ENCODE assay signal across 8 cellular contexts in the genomic region with DNA sequence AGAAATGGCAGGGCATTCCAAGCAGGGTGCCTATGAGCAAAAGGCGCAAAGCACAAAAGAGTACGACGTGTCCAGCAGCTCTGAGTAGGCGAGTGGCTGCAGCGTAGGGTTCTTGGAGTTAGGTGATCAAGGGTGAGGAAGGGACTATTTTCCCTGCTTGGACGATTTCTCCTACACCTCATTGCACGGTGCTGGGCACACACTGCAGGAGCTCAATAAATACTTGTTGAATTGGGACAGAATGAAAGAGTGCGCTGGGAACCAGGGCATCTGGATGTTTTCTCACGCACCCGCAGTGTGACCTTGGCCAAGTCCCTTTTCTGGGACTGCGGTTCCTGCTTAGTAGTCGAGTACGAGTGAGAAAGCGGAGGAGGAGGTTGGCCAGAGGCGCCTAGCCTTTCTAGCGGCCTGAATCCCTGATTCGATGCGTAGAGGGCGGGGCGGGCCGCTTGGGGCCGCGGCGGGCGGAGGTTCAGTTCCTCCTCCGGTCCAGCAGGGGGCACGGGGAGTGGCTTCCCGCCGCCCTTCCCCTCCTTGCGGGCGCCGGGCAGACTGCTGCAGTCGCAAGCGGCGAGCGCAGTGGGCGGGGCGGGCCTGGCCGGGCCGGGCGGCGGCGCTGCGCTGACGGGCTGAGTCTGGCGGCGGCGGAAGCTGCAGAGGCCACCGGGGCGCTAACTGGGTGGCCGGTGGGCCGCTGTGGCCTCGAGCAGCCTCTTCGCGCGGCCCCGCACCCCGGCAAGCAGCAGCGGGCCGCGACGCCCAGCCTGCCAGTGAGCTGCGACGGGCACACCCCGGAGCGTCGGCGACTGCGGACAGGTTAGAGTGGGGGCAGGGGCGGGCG. TPM values are rescaled to one million over a fixed set of nuclear protein-coding genes. Genes with fewer than 3 reads are reported as not detected.
A peak's percentile ranks its signal among the peaks of the same experiment; 100 is the strongest.
DNase-seq lines count a peak whose midpoint lies in the region; ATAC-seq and TF ChIP-seq lines count a peak whose summit lies in the region.

A gene (plus strand): TSS at position 560 of the 841 bp plus-strand sequence. CDS start 333 bp downstream, outside the sequence.

- intact Hi-C loops in ascending aorta (cut with DNase I) (loop anchor here (1.0 to 5.0 kb wide), 3 partner anchors 9 to 116 kb away; a partner anchor contains a TSS), right cardiac atrium (cut with DNase I) (no loop called here), vagina (cut with DNase I) (no loop called here)

- DNase-seq in NCI-H187 (lab: John Stamatoyannopoulos, UW): peak; percentile 67 to 86
- DNase-seq in T-helper 2 cell: peak; percentile 66 to 90 (median 78)
- DNase-seq in ascending aorta (ENCODE audit: low spot score in 2 of 2): peak; percentile 64 to 92
- DNase-seq in right cardiac atrium: peak; percentile 91 to 96 (median 95)
- DNase-seq in vagina (ENCODE audit: extremely low spot score in 2 of 2): no peak

- no peaks in the 10 kb centered on the region for H3K9me3 ChIP-seq in ascending aorta
- no peaks in the 10 kb centered on the region for H3K9me3 ChIP-seq in right cardiac atrium (ENCODE audit: control insufficient read depth, low read length)
- H3K9me3 ChIP-seq in vagina: no peaks in the 10 kb centered on the region

- under 1% methylated on average over 53 of the region's 71 CpGs for WGBS in right cardiac atrium

- ATAC-seq in GM18502 (IDR thresholded peaks at IDR 0.05; ENCODE audit: poor library complexity, unreplicated experiment) (peak; percentile 97), HG02943 (IDR thresholded peaks at IDR 0.05; ENCODE audit: low read depth, unreplicated experiment) (peak; percentile 90), right cardiac atrium (peak; percentile 99)

- H3K36me3 ChIP-seq in ascending aorta: no peaks in the 10 kb centered on the region
- H3K36me3 ChIP-seq in rectal smooth muscle tissue (ENCODE audit: control insufficient read depth, insufficient read depth, low read length): no peaks in the 10 kb centered on the region
- H3K36me3 ChIP-seq in vagina: no peaks in the 10 kb centered on the region

- H3K4me1 ChIP-seq in ascending aorta: no peaks in the 10 kb centered on the region
- no peaks in the 10 kb centered on the region for H3K4me1 ChIP-seq in right cardiac atrium (ENCODE audit: control insufficient read depth, insufficient read depth, low read length)
- no peaks in the 10 kb centered on the region for H3K4me1 ChIP-seq in rectal smooth muscle tissue (ENCODE audit: control insufficient read depth, insufficient read depth, low read length)
- H3K4me1 ChIP-seq in vagina: peaks cover 18% of the 10 kb centered on the region

- no peaks in the 10 kb centered on the region for H3K27me3 ChIP-seq in ascending aorta
- no peaks in the 10 kb centered on the region for H3K27me3 ChIP-seq in right cardiac atrium (ENCODE audit: control insufficient read depth, insufficient read depth)
- no peaks in the 10 kb centered on the region for H3K27me3 ChIP-seq in rectal smooth muscle tissue (ENCODE audit: control insufficient read depth, insufficient read depth, low read length)
- no peaks in the 10 kb centered on the region for H3K27me3 ChIP-seq in vagina

- H3K27ac ChIP-seq in ascending aorta (peak within 1 kb of the TSS; percentile 88), right cardiac atrium (ENCODE audit: low read length) (peak within 1 kb of the TSS; percentile 91), rectal smooth muscle tissue (ENCODE audit: low read depth, low read length) (peak within 1 kb of the TSS; percentile 68), vagina (peak within 1 kb of the TSS; percentile 84)

- TF ChIP-seq CTCF in ascending aorta (IDR thresholded peaks at IDR 0.05): peak; percentile 50 to 72 (median 66)
- peak in 1 of 3 experiments; percentile 63 for TF ChIP-seq CTCF in vagina (IDR thresholded peaks at IDR 0.05)

- H3K4me3 ChIP-seq in ascending aorta (peak within 1 kb of the TSS; percentile 66 to 81), right cardiac atrium (ENCODE audit: low read length) (peak within 1 kb of the TSS; percentile 94), rectal smooth muscle tissue (ENCODE audit: low read length) (peak within 1 kb of the TSS; percentile 82), vagina (peak within 1 kb of the TSS; percentile 68 to 74)

- TF ChIP-seq POLR2A in vagina (IDR thresholded peaks at IDR 0.05): peak in 1 of 2 donors; percentile 65

- H3K9ac ChIP-seq in rectal smooth muscle tissue (ENCODE audit: low read length): peak within 1 kb of the TSS; percentile 62

RNA-seq across cellular contexts. Expression of the gene that starts here (rescaled TPM):
- total RNA-seq in ascending aorta: 10.4 TPM
- 10 to 100 TPM; 11.9 to 14.6 (median 13.4) TPM for total RNA-seq in right cardiac atrium
- polyA plus RNA-seq in right cardiac atrium: 6.8 TPM
- 15.0 TPM for total RNA-seq in vagina

Comparison
In these comparisons a context has a peak if more than half of its experiments do, and no peak if none do; other contexts are left out.
1. DNase-seq: peak in NCI-H187 (2 of 2), T-helper 2 cell (5 of 5), ascending aorta (2 of 2) and right cardiac atrium (3 of 3); none in vagina (0 of 2).
2. Peak in every context shown above with its lines, with median percentiles within 50 percentile points of each other: ATAC-seq, H3K27ac ChIP-seq and H3K4me3 ChIP-seq.